30 cellular contexts compared by ENCODE assay signal in the genomic region with DNA sequence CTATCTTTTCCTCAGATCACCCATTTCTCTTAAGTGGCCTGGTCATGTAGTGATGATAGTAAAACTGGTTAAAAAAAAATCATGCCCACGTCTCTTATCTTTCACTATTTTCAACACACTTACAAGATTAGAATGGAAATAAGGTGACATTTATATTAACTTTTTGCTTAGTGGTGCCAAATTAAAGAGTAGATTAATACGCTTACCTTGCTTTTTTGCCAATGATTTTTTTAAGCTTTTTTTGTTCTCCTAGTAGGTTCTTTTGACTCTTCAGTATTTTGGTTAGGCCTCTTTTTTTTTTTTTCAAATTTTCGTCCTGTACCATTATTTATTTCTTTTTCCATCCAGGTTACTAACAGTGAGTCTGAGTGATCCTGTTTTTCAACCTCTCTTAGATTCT.
"Had no signal": no experiment of that assay in that cellular context is flagged by ENCODE, and none has a peak within 500 bp of the region (broad histone marks: within the 10 kb centered on the region; RNA-seq: fewer than 3 reads in every experiment).

No MANE protein-coding gene starts in this region.

- H3K4me3 ChIP-seq: adrenal gland, body of pancreas, breast epithelium had no signal

- H3K27ac ChIP-seq: adrenal gland, body of pancreas, brain microvascular endothelial cell, breast epithelium, VCaP had no signal

- FAIRE-seq: astrocyte, TTC549 had no signal

- ATAC-seq: activated CD8-positive, alpha-beta T cell treated with anti-CD3 and anti-CD28 coated beads for 36 hours; activated naive CD4-positive, alpha-beta T cell treated with anti-CD3 and anti-CD28 coated beads, Interleukin-2, amount 50 U/mL, for 72 hours; activated T-cell treated with anti-CD3 and anti-CD28 coated beads, Interleukin-2, amount 50 U/mL, for 4 hours; activated T-cell treated with anti-CD3 and anti-CD28 coated beads, Interleukin-2, amount 50 U/mL, for 72 hours; activated T-helper 17 cell treated with anti-CD3 and anti-CD28 coated beads, Interleukin-2, amount 50 U/mL, for 72 hours; body of pancreas had no signal

- H3K9me3 ChIP-seq: adrenal gland, body of pancreas, breast epithelium had no signal

- H3K36me3 ChIP-seq: adrenal gland, brain microvascular endothelial cell, breast epithelium had no signal

- H3K4me1 ChIP-seq: adrenal gland, body of pancreas, breast epithelium had no signal

- H3K27me3 ChIP-seq: adrenal gland, body of pancreas, brain microvascular endothelial cell, breast epithelium had no signal

- DNase-seq: activated B cell treated with CpG ODN at 0.5 μM for 24 hours; activated CD4-positive, alpha-beta T cell treated with anti-CD3 and anti-CD28 coated beads for 4 hours; activated CD4-positive, alpha-beta T cell treated with anti-CD3 and anti-CD28 coated beads, Interleukin-2, amount 10 ng/mL, durations not matched to agents 24 days and 14 days; activated CD4-positive, alpha-beta T cell treated with anti-CD3 and anti-CD28 coated beads, Interleukin-2, amount 50 U/mL, for 1 hour; activated CD4-positive, alpha-beta T cell treated with anti-CD3 and anti-CD28 coated beads, Interleukin-2, amount 50 U/mL, for 4 hours; activated CD4-positive, CD25-positive, alpha-beta regulatory T cell treated with anti-CD3 and anti-CD28 coated beads, Interleukin-2, amount 50 U/mL, for 72 hours; activated CD8-positive, alpha-beta memory T cell treated with anti-CD3 and anti-CD28 coated beads, Interleukin-2, amount 50 U/mL, for 4 hours; activated effector memory CD4-positive, alpha-beta T cell treated with anti-CD3 and anti-CD28 coated beads, Interleukin-2, amount 50 U/mL, for 16 hours; activated gamma-delta T cell treated with Interleukin-2 at 50 U/mL for 16 hours; activated naive CD4-positive, alpha-beta T cell; activated naive CD4-positive, alpha-beta T cell treated with anti-CD3 and anti-CD28 coated beads, Interleukin-2, amount 50 U/mL, for 16 hours; activated T-cell treated with anti-CD3 and anti-CD28 coated beads for 4 hours; activated T-cell treated with anti-CD3 and anti-CD28 coated beads, Interleukin-2, amount 50 U/mL, for 1 hour; activated T-cell treated with anti-CD3 and anti-CD28 coated beads, Interleukin-2, amount 50 U/mL, for 4 hours; adrenal gland; amniotic stem cell; aorta; body of pancreas; brain microvascular endothelial cell; central memory CD4-positive, alpha-beta T cell; T-helper 2 cell; T-helper 9 cell had no signal
